Comparison of ENCODE assay signal across 21 cellular contexts in the genomic region with DNA sequence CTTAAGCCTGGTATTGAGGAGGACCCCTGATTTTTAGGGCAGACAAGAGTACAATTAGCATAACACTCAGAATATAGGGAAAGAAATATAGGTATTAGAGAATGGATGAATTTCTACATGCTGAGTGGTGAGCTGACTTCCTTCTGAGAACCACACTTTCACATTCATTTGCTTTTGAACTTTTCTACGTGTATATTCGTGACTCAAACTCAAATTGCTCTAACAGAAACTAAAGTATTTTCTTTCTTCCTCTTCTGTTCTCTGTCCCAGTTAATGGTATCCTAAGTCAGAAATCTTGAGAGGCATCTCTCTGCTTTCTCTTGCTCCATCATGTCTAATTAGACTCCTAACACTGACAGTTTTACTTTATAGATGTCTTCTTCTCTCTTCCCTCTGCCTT.
DNase-seq lines count a peak whose midpoint lies in the region; ATAC-seq and TF ChIP-seq lines count a peak whose summit lies in the region.
"Had no signal": no experiment of that assay in that cellular context is flagged by ENCODE, and none has a peak within 500 bp of the region (broad histone marks: within the 10 kb centered on the region; RNA-seq: fewer than 3 reads in every experiment).

No MANE protein-coding gene starts in this region.

- 77 to 98% methylated on average over 2 of the region's 2 CpGs for WGBS in aorta, 2 donors

- H3K36me3 Mint-ChIP-seq in MCF 10A (ENCODE audit: insufficient read depth, unreplicated experiment), result no peaks in the 10 kb centered on the region

- no peak for TF ChIP-seq CTCF in GM12864 (IDR thresholded peaks at IDR 0.05; ENCODE audit: low read depth, low read length, missing control alignments)
- no peak for TF ChIP-seq CTCF in MCF 10A (IDR thresholded peaks at IDR 0.05; ENCODE audit: unreplicated experiment)

- peaks cover 64% of the 10 kb centered on the region for H3K27me3 Mint-ChIP-seq in MCF 10A (ENCODE audit: insufficient read depth, unreplicated experiment)
- H3K27me3 Mint-ChIP-seq: dendritic cell treated with granulocyte-macrophage colony-stimulating factor and Interleukin-4, amounts not matched to agents 40 ng/mL and 50 ng/mL, for 4 days; progenitor cell of endocrine pancreas had no signal

- no peaks in the 10 kb centered on the region for H3K9me3 ChIP-seq in aorta (ENCODE audit: control insufficient read depth, low read length)
- H3K9me3 ChIP-seq: Caco-2, suprapubic skin had no signal

- no peak overlapping the region for H3K4me3 ChIP-seq in GM12864 (ENCODE audit: low read depth, low read length)
- no peak overlapping the region for H3K4me3 ChIP-seq in aorta (ENCODE audit: low read length in 2 of 2)
- H3K4me3 ChIP-seq: BLaER1 treated with 17β-estradiol and CSF1 and Interleukin-3, amounts not matched to agents 10 nM and 100 nM; cardiac muscle cell; K562; suprapubic skin had no signal

- H3K9me3 Mint-ChIP-seq in MCF 10A (ENCODE audit: unreplicated experiment), result peaks cover 8% of the 10 kb centered on the region

- H3K4me1 Mint-ChIP-seq in MCF 10A (ENCODE audit: insufficient read depth, unreplicated experiment), result no peaks in the 10 kb centered on the region

- POLR2A ChIA-PET in MCF 10A (lab: Yijun Ruan, JAX), result no interaction called here

- H3K4me1 ChIP-seq in aorta (ENCODE audit: control insufficient read depth in 1 of 2, insufficient read depth in 2 of 2, low read length in 2 of 2), result no peaks in the 10 kb centered on the region
- H3K4me1 ChIP-seq: BLaER1 treated with 17β-estradiol and CSF1 and Interleukin-3, amounts not matched to agents 10 nM and 100 nM; Caco-2; suprapubic skin had no signal

- no peaks in the 10 kb centered on the region for H3K36me3 ChIP-seq in aorta (ENCODE audit: control insufficient read depth in 1 of 2, insufficient read depth in 2 of 2, low read length in 1 of 2)
- H3K36me3 ChIP-seq: cardiac muscle cell, suprapubic skin had no signal

- CTCF ChIA-PET in MCF 10A (lab: Yijun Ruan, JAX), result no interaction called here

- ATAC-seq in GM18868 (IDR thresholded peaks at IDR 0.05; ENCODE audit: unreplicated experiment) (peak; percentile 78), GM21528 (IDR thresholded peaks at IDR 0.05; ENCODE audit: low FRiP score, unreplicated experiment) (peak; percentile 79), HG03469 (IDR thresholded peaks at IDR 0.05; ENCODE audit: unreplicated experiment) (peak; percentile 48), HG03457 (IDR thresholded peaks at IDR 0.05; ENCODE audit: unreplicated experiment) (no peak), aorta (ENCODE audit: low FRiP score) (no peak)
- ATAC-seq: activated CD8-positive, alpha-beta T cell treated with anti-CD3 and anti-CD28 coated beads, Interleukin-2, amount 10 ng/mL, durations not matched to agents 7 days and 5 days; K562 had no signal

- intact Hi-C loops in MCF 10A (cut with micrococcal nuclease) (no loop called here), aorta (cut with DNase I) (no loop called here)

- DNase-seq in GM12864 (ENCODE audit: low read depth), result peak; percentile 2
- no peak for DNase-seq in superior temporal gyrus (ENCODE audit: extremely low spot score)
- DNase-seq in MCF 10A (ENCODE audit: unreplicated experiment), result no peak
- DNase-seq in aorta, result no peak
- DNase-seq: activated CD4-positive, CD25-positive, alpha-beta regulatory T cell treated with anti-CD3 and anti-CD28 coated beads, Interleukin-2, amount 50 U/mL, for 72 hours; activated CD8-positive, alpha-beta T cell treated with anti-CD3 and anti-CD28 coated beads, Interleukin-2, amount 10 ng/mL, durations not matched to agents 7 days and 5 days; activated gamma-delta T cell treated with Interleukin-2 at 50 U/mL for 16 hours; Caco-2; DND-41; NCI-H1694; NCI-H69 had no signal

- H3K4me3 Mint-ChIP-seq in MCF 10A (ENCODE audit: unreplicated experiment), result no peak overlapping the region
- H3K4me3 Mint-ChIP-seq: activated CD8-positive, alpha-beta T cell treated with anti-CD3 and anti-CD28 coated beads, Interleukin-2, amount 10 ng/mL, durations not matched to agents 7 days and 5 days; dendritic cell treated with granulocyte-macrophage colony-stimulating factor and Interleukin-4, amounts not matched to agents 40 ng/mL and 50 ng/mL, for 4 days had no signal

- no peak overlapping the region for H3K27ac Mint-ChIP-seq in MCF 10A (ENCODE audit: low read depth, unreplicated experiment)
- H3K27ac Mint-ChIP-seq: activated CD8-positive, alpha-beta T cell treated with anti-CD3 and anti-CD28 coated beads, Interleukin-2, amount 10 ng/mL, durations not matched to agents 7 days and 5 days; dendritic cell treated with granulocyte-macrophage colony-stimulating factor and Interleukin-4, amounts not matched to agents 40 ng/mL and 50 ng/mL, for 4 days; progenitor cell of endocrine pancreas had no signal

- no TSS peak for BruUV-seq in MCF 10A (replicated peaks; lab: Mats Ljungman, UMichigan)

- no peaks in the 10 kb centered on the region for H3K27me3 ChIP-seq in aorta (ENCODE audit: control insufficient read depth in 1 of 2, insufficient read depth in 2 of 2, low read length in 1 of 2)
- H3K27me3 ChIP-seq: cardiac muscle cell, suprapubic skin had no signal

- H3K27ac ChIP-seq in aorta (ENCODE audit: low read depth in 1 of 2, low read length in 2 of 2), result no peak overlapping the region
- H3K27ac ChIP-seq: BLaER1 treated with 17β-estradiol and CSF1 and Interleukin-3, amounts not matched to agents 10 nM and 100 nM; cardiac muscle cell; suprapubic skin had no signal

Comparison
In these comparisons a context has a peak if more than half of its experiments do, and no peak if none do; other contexts are left out.
1. ATAC-seq: peak in GM18868 (single experiment), GM21528 (single experiment) and HG03469 (single experiment); none in HG03457 (single experiment) and aorta (single experiment).